Comparison of ENCODE assay signal across 8 cellular contexts in the genomic region with DNA sequence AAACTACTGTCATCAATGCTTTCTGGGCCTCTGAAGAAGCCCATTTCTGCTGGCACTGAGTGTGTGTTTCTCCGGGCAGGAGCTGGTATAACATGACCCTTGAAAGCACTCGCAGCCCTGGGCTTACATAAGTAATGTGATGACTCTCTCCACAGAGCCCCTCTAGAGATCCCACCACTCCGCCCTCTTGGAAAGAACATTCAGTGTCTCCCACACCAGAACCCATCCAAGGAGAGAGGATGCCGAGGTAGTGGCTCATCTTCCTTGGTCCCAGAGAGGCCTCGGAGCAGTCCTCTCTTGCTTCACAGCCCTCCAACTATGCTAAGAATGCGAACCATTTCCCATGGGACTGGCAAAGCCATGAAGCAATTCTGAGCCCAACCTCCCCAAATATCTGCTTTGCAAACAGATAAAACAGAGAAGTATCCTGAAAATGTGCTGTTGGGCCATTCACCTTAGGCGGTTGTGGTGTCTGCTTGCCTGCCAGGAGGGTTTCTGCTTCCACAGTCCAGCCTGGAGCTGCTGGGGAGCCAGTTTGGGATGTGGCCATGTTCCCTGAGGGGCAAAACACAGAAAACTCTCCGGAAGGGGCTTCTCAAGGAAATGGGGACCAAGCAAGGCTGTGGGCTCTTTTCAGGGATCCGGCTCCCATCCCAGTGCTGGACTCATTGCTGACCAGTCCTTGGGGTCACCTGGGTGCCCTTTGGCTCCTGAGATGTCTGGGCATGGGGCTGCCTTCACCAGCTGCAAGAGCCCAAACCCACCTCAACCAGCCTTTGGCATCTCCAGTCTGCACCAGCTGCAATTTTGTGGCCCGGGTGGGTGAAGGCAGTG. TPM values are rescaled to one million over a fixed set of nuclear protein-coding genes. Genes with fewer than 3 reads are reported as not detected.
A peak's percentile ranks its signal among the peaks of the same experiment; 100 is the strongest.
DNase-seq lines count a peak whose midpoint lies in the region; ATAC-seq and TF ChIP-seq lines count a peak whose summit lies in the region.

No MANE protein-coding gene starts in this region.

- H3K27me3 Mint-ChIP-seq in naive thymus-derived CD4-positive, alpha-beta T cell = peaks cover 0 to 10% (median 5%) of the 10 kb centered on the region in 5 donors

- no peak overlapping the region for H3K4me3 ChIP-seq in BLaER1 treated with 17β-estradiol and CSF1 and Interleukin-3, amounts not matched to agents 10 nM and 100 nM
- H3K4me3 ChIP-seq in SJCRH30 (peak overlapping the region; percentile 9; the same call in 1 of the 2 replicates), fibroblast of pulmonary artery (replicated peaks; ENCODE audit: low read depth, low read length) (no peak overlapping the region)
- H3K4me3 ChIP-seq in naive thymus-derived CD4-positive, alpha-beta T cell (ENCODE audit: low read length) = no peak overlapping the region

- H3K9me3 ChIP-seq in BLaER1 treated with 17β-estradiol and CSF1 and Interleukin-3, amounts not matched to agents 10 nM and 100 nM (replicated peaks in 1 of 11) = no peaks in the 10 kb centered on the region
- H3K9me3 ChIP-seq in SJCRH30 (replicated peaks) = no peaks in the 10 kb centered on the region
- H3K9me3 ChIP-seq in naive thymus-derived CD4-positive, alpha-beta T cell (ENCODE audit: control insufficient read depth in 2 of 3, low read length in 3 of 3) = no peaks in the 10 kb centered on the region

- no peaks in the 10 kb centered on the region for H3K27me3 ChIP-seq in BLaER1 treated with 17β-estradiol and CSF1 and Interleukin-3, amounts not matched to agents 10 nM and 100 nM
- H3K27me3 ChIP-seq in SJCRH30 = no peaks in the 10 kb centered on the region
- no peaks in the 10 kb centered on the region for H3K27me3 ChIP-seq in naive thymus-derived CD4-positive, alpha-beta T cell (ENCODE audit: control insufficient read depth in 2 of 2, insufficient read depth in 2 of 2, low read length in 2 of 2)

- no peaks in the 10 kb centered on the region for H3K36me3 ChIP-seq in BLaER1 treated with 17β-estradiol and CSF1 and Interleukin-3, amounts not matched to agents 10 nM and 100 nM
- H3K36me3 ChIP-seq in SJCRH30 = no peaks in the 10 kb centered on the region
- H3K36me3 ChIP-seq in naive thymus-derived CD4-positive, alpha-beta T cell (ENCODE audit: control insufficient read depth in 2 of 3, insufficient read depth in 3 of 3, low read length in 3 of 3) = no peaks in the 10 kb centered on the region

- POLR2A ChIA-PET in GM10248 (lab: Yijun Ruan, JAX) = no interaction called here
- POLR2A ChIA-PET in naive thymus-derived CD4-positive, alpha-beta T cell (lab: Charles Lee) = no interaction called here

- CTCF ChIA-PET in GM10248 (lab: Yijun Ruan, JAX) = interaction anchor here (1.1 kb wide), 1 partner anchor 18 kb away, joined by 4 read pairs; no protein-coding TSS in a partner anchor
- CTCF ChIA-PET in naive thymus-derived CD4-positive, alpha-beta T cell (lab: Charles Lee) = no interaction called here

- TF ChIP-seq CTCF in fibroblast of pulmonary artery (IDR thresholded peaks at IDR 0.05; ENCODE audit: low read length, missing control alignments) = no peak
- TF ChIP-seq CTCF in GM10248 (IDR thresholded peaks at IDR 0.05; ENCODE audit: control extremely low read depth, extremely low read depth, low read depth, missing control alignments) = no peak

- H3K36me3 Mint-ChIP-seq in naive thymus-derived CD4-positive, alpha-beta T cell = no peaks in the 10 kb centered on the region

- no peaks in the 10 kb centered on the region for H3K4me1 Mint-ChIP-seq in naive thymus-derived CD4-positive, alpha-beta T cell

- H4K20me1 ChIP-seq in BLaER1 treated with 17β-estradiol and CSF1 and Interleukin-3, amounts not matched to agents 10 nM and 100 nM = no peaks in the 10 kb centered on the region; a peak in 1 of 22 replicates

- intact Hi-C loops in naive thymus-derived CD4-positive, alpha-beta T cell (cut with micrococcal nuclease) = no loop called here

- peaks cover 10 to 31% (median 26%) of the 10 kb centered on the region in 10 experiments for H3K4me1 ChIP-seq in BLaER1 treated with 17β-estradiol and CSF1 and Interleukin-3, amounts not matched to agents 10 nM and 100 nM
- H3K4me1 ChIP-seq in SJCRH30 = peaks cover 35% of the 10 kb centered on the region
- H3K4me1 ChIP-seq in naive thymus-derived CD4-positive, alpha-beta T cell (ENCODE audit: control insufficient read depth in 2 of 2, insufficient read depth in 2 of 2, low read length in 2 of 2) = no peaks in the 10 kb centered on the region

- no peaks in the 10 kb centered on the region for H3K9me3 Mint-ChIP-seq in naive thymus-derived CD4-positive, alpha-beta T cell

- H3K4me3 Mint-ChIP-seq in naive thymus-derived CD4-positive, alpha-beta T cell = no peak overlapping the region

- peak overlapping the region; percentile 50 to 87 (median 71) for H3K4me2 ChIP-seq in BLaER1 treated with 17β-estradiol and CSF1 and Interleukin-3, amounts not matched to agents 10 nM and 100 nM

- H3K27ac ChIP-seq in BLaER1 treated with 17β-estradiol and CSF1 and Interleukin-3, amounts not matched to agents 10 nM and 100 nM = peak overlapping the region in 8 of 11 experiments; percentile 4 to 68 (median 34); a peak in 10 of 22 replicates
- H3K27ac ChIP-seq in SJCRH30 = peak overlapping the region; percentile 56
- H3K27ac ChIP-seq in naive thymus-derived CD4-positive, alpha-beta T cell (ENCODE audit: low read depth, low read length) = no peak overlapping the region

- ATAC-seq in HG02981 (IDR thresholded peaks at IDR 0.05; ENCODE audit: unreplicated experiment) = no peak
- ATAC-seq in naive thymus-derived CD4-positive, alpha-beta T cell = no peak

- H3K27ac Mint-ChIP-seq in naive thymus-derived CD4-positive, alpha-beta T cell = no peak overlapping the region

- DNase-seq in SJCRH30 = peak; percentile 74 to 82
- DNase-seq in fibroblast of pulmonary artery (ENCODE audit: low read depth) = peak; percentile 99
- peak; percentile 93 for DNase-seq in non-pigmented ciliary epithelial cell (ENCODE audit: low read depth)
- no peak for DNase-seq in NCI-H524 treated with DMSO at 0.1 percent for 48 hours (lab: John Stamatoyannopoulos, UW)
- DNase-seq in GM10248 (ENCODE audit: extremely low spot score) = no peak
- no peak for DNase-seq in naive thymus-derived CD4-positive, alpha-beta T cell

- peak overlapping the region in 3 of 11 experiments; percentile 9 to 41 (median 19); a peak in 4 of 22 replicates for H3K9ac ChIP-seq in BLaER1 treated with 17β-estradiol and CSF1 and Interleukin-3, amounts not matched to agents 10 nM and 100 nM

RNA-seq across cellular contexts. Expression of gene AMOTL2, which starts 47.3 kb away (rescaled TPM):
- 18.8 and 19.0 TPM in 2 replicates for total RNA-seq in SJCRH30 (2014; rRNA removed; shearing (Covaris generic))
- not detected for total RNA-seq in naive thymus-derived CD4-positive, alpha-beta T cell
- polyA plus RNA-seq in naive thymus-derived CD4-positive, alpha-beta T cell = under 1 TPM in 1 of 2 donors, not detected in 1; 0.10 TPM

Comparison
In these comparisons a context has a peak if more than half of its experiments do, and no peak if none do; other contexts are left out.
1. DNase-seq: peak in SJCRH30 (2 of 2), fibroblast of pulmonary artery (single experiment) and non-pigmented ciliary epithelial cell (single experiment); none in NCI-H524 treated with DMSO at 0.1 percent for 48 hours (single experiment), GM10248 (single experiment) and naive thymus-derived CD4-positive, alpha-beta T cell (0 of 9).
2. RNA of gene AMOTL2, which starts 47.3 kb away (total RNA-seq): 18.8 to 19.0 TPM in SJCRH30; not detected in naive thymus-derived CD4-positive, alpha-beta T cell; every median in the first group is over 10 times any median in the second.